1 cellular context compared by ENCODE assay signal in the genomic region with DNA sequence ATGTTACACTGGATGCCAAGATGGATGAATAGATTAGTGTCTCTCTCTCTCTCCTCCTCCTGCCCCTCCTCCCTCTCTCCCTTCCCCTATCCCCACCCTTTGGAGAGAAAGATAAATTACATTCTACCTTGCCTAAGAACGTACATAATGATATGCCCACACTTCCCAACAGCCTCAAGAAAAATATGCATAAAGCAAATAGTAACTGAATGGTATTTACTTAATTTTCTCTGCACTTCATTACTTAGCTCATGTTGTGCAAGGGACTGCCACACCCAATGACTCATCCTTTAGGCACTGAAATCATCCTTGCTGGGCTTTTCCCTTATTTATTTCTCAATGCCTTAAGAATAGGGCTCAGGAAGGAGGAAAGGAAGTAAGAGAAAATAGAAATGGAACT.
TF ChIP-seq lines count a peak whose summit lies in the region.

No MANE protein-coding gene starts in this region.

TF ChIP-seq in H1, 55 proteins besides CTCF, POLR2A, EP300 and RAD21 (continued from another document):
- TF ChIP-seq CREB1 (IDR thresholded peaks at IDR 0.05), result no peak
